In the genomic region with DNA sequence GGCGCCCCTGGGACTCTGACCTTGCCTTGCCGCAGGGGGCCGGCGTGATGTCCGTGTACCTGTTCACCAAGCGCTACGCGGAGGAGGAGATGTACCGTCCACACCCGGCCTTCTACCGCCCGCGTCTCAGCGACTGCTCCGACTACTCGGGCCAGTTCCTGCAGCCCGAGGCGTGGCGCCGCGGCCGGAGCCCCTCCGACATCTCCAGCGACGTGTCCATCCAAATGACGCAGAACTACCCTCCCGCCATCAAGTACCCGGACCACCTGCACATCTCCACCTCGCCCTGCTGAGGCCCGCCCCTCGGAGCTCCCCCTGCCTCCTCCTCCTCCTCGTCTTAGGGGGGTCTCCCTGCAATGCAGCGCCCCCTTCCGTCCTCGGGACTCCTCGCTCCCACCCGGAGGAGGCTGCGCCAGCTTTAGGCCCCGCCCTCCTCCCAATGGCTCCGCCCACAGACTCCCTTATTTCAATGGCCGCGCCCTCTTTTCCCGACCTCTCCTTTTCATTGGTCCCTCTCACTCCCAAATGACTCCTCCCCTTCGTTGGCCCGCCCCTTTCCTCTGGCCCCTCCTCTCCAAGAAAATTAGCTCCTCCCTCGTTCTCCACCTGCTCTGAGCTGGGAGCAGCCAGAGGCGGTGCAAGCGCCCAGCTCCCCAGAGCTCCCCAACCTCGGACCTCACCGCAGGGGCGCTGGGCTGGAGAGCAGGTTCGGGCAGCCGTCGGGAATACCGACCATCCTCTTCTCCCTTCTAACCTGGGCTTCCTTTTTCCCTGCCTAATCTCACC, we compare ENCODE assay signal across 1 cellular context.
A peak's percentile ranks its signal among the peaks of the same experiment; 100 is the strongest.
TF ChIP-seq lines count a peak whose summit lies in the region.

No MANE protein-coding gene starts in this region.

TF ChIP-seq in H1, 55 proteins besides CTCF, POLR2A, EP300 and RAD21:
- no peak for TF ChIP-seq KDM4A (IDR thresholded peaks at IDR 0.05; ENCODE audit: low read depth, low read length, severe bottlenecking)
- TF ChIP-seq HDAC6 (IDR thresholded peaks at IDR 0.05; ENCODE audit: low read depth, low read length) = no peak
- TF ChIP-seq SAP30 (IDR thresholded peaks at IDR 0.05; ENCODE audit: insufficient read depth, insufficient replicate concordance, low read length) = peak; percentile 67
- peak; percentile 52; the same call in 1 of the 2 replicates for TF ChIP-seq PHF8 (conservative IDR thresholded peaks at IDR 0.05; ENCODE audit: low read depth, low read length)
- TF ChIP-seq BRCA1 (IDR thresholded peaks at IDR 0.05; ENCODE audit: low read depth, low read length) = no peak
- TF ChIP-seq, protein P1, sequence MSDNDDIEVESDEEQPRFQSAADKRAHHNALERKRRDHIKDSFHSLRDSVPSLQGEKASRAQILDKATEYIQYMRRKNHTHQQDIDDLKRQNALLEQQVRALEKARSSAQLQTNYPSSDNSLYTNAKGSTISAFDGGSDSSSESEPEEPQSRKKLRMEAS (IDR thresholded peaks at IDR 0.05) = peak; percentile 55
- no peak for TF ChIP-seq RBBP5 (IDR thresholded peaks at IDR 0.05; ENCODE audit: borderline replicate concordance, low read depth, low read length)
- no peak; the same call in 1 of the 2 replicates for TF ChIP-seq CREB1 (IDR thresholded peaks at IDR 0.05)
- TF ChIP-seq BACH1 (IDR thresholded peaks at IDR 0.05; ENCODE audit: low read length) = no peak
- no peak for TF ChIP-seq SIRT6 (IDR thresholded peaks at IDR 0.05; ENCODE audit: low read length)
- TF ChIP-seq CBX8 (IDR thresholded peaks at IDR 0.05; ENCODE audit: borderline replicate concordance, low read depth, low read length) = no peak
- TF ChIP-seq CBX5 (IDR thresholded peaks at IDR 0.05; ENCODE audit: low read depth, low read length) = no peak
- TF ChIP-seq, protein P2, sequence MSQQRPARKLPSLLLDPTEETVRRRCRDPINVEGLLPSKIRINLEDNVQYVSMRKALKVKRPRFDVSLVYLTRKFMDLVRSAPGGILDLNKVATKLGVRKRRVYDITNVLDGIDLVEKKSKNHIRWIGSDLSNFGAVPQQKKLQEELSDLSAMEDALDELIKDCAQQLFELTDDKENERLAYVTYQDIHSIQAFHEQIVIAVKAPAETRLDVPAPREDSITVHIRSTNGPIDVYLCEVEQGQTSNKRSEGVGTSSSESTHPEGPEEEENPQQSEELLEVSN (IDR thresholded peaks at IDR 0.05) = 0 out of 2 replicates have a peak, but pooled peaks have one; percentile 44
- peak; percentile 90 for TF ChIP-seq POLR2AphosphoS5 (IDR thresholded peaks at IDR 0.05; ENCODE audit: low read depth, low read length)
- no peak for TF ChIP-seq MAFK (IDR thresholded peaks at IDR 0.05; ENCODE audit: low read depth, low read length)
- 0 out of 2 replicates have a peak, but pooled peaks have one; percentile 4 for TF ChIP-seq TEAD4 (IDR thresholded peaks at IDR 0.05; ENCODE audit: low read depth, low read length)
- no peak for TF ChIP-seq YY1 (IDR thresholded peaks at IDR 0.05; ENCODE audit: low read depth, low read length)
- no peak for TF ChIP-seq RFX5 (IDR thresholded peaks at IDR 0.05; ENCODE audit: borderline replicate concordance, low read depth, low read length)
- peak; percentile 85 for TF ChIP-seq TAF1 (IDR thresholded peaks at IDR 0.05; ENCODE audit: low read depth, low read length)
- TF ChIP-seq, protein P3, sequence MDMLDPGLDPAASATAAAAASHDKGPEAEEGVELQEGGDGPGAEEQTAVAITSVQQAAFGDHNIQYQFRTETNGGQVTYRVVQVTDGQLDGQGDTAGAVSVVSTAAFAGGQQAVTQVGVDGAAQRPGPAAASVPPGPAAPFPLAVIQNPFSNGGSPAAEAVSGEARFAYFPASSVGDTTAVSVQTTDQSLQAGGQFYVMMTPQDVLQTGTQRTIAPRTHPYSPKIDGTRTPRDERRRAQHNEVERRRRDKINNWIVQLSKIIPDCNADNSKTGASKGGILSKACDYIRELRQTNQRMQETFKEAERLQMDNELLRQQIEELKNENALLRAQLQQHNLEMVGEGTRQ (IDR thresholded peaks at IDR 0.05; ENCODE audit: low read length) = no peak
- TF ChIP-seq HDAC2 (IDR thresholded peaks at IDR 0.05; ENCODE audit: borderline replicate concordance in 1 of 2, low read depth in 2 of 2, low read length in 2 of 2) = no peak
- no peak for TF ChIP-seq EZH2 (IDR thresholded peaks at IDR 0.05; ENCODE audit: low read depth, low read length, severe bottlenecking)
- no peak for TF ChIP-seq CTBP2 (IDR thresholded peaks at IDR 0.05; ENCODE audit: borderline replicate concordance, insufficient read depth, insufficient read length, low read length)
- TF ChIP-seq, protein P4, sequence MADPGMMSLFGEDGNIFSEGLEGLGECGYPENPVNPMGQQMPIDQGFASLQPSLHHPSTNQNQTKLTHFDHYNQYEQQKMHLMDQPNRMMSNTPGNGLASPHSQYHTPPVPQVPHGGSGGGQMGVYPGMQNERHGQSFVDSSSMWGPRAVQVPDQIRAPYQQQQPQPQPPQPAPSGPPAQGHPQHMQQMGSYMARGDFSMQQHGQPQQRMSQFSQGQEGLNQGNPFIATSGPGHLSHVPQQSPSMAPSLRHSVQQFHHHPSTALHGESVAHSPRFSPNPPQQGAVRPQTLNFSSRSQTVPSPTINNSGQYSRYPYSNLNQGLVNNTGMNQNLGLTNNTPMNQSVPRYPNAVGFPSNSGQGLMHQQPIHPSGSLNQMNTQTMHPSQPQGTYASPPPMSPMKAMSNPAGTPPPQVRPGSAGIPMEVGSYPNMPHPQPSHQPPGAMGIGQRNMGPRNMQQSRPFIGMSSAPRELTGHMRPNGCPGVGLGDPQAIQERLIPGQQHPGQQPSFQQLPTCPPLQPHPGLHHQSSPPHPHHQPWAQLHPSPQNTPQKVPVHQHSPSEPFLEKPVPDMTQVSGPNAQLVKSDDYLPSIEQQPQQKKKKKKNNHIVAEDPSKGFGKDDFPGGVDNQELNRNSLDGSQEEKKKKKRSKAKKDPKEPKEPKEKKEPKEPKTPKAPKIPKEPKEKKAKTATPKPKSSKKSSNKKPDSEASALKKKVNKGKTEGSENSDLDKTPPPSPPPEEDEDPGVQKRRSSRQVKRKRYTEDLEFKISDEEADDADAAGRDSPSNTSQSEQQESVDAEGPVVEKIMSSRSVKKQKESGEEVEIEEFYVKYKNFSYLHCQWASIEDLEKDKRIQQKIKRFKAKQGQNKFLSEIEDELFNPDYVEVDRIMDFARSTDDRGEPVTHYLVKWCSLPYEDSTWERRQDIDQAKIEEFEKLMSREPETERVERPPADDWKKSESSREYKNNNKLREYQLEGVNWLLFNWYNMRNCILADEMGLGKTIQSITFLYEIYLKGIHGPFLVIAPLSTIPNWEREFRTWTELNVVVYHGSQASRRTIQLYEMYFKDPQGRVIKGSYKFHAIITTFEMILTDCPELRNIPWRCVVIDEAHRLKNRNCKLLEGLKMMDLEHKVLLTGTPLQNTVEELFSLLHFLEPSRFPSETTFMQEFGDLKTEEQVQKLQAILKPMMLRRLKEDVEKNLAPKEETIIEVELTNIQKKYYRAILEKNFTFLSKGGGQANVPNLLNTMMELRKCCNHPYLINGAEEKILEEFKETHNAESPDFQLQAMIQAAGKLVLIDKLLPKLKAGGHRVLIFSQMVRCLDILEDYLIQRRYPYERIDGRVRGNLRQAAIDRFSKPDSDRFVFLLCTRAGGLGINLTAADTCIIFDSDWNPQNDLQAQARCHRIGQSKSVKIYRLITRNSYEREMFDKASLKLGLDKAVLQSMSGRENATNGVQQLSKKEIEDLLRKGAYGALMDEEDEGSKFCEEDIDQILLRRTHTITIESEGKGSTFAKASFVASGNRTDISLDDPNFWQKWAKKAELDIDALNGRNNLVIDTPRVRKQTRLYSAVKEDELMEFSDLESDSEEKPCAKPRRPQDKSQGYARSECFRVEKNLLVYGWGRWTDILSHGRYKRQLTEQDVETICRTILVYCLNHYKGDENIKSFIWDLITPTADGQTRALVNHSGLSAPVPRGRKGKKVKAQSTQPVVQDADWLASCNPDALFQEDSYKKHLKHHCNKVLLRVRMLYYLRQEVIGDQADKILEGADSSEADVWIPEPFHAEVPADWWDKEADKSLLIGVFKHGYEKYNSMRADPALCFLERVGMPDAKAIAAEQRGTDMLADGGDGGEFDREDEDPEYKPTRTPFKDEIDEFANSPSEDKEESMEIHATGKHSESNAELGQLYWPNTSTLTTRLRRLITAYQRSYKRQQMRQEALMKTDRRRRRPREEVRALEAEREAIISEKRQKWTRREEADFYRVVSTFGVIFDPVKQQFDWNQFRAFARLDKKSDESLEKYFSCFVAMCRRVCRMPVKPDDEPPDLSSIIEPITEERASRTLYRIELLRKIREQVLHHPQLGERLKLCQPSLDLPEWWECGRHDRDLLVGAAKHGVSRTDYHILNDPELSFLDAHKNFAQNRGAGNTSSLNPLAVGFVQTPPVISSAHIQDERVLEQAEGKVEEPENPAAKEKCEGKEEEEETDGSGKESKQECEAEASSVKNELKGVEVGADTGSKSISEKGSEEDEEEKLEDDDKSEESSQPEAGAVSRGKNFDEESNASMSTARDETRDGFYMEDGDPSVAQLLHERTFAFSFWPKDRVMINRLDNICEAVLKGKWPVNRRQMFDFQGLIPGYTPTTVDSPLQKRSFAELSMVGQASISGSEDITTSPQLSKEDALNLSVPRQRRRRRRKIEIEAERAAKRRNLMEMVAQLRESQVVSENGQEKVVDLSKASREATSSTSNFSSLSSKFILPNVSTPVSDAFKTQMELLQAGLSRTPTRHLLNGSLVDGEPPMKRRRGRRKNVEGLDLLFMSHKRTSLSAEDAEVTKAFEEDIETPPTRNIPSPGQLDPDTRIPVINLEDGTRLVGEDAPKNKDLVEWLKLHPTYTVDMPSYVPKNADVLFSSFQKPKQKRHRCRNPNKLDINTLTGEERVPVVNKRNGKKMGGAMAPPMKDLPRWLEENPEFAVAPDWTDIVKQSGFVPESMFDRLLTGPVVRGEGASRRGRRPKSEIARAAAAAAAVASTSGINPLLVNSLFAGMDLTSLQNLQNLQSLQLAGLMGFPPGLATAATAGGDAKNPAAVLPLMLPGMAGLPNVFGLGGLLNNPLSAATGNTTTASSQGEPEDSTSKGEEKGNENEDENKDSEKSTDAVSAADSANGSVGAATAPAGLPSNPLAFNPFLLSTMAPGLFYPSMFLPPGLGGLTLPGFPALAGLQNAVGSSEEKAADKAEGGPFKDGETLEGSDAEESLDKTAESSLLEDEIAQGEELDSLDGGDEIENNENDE (IDR thresholded peaks at IDR 0.05; ENCODE audit: insufficient replicate concordance, low read length) = no peak
- TF ChIP-seq TCF12 (IDR thresholded peaks at IDR 0.05; ENCODE audit: low read depth, low read length) = no peak
- no peak for TF ChIP-seq NRF1 (IDR thresholded peaks at IDR 0.05; ENCODE audit: low read depth, low read length)
- no peak for TF ChIP-seq FOSL1 (IDR thresholded peaks at IDR 0.05; ENCODE audit: insufficient read depth, low read depth, low read length)
- peak; percentile 91 for TF ChIP-seq TAF7 (optimal IDR thresholded peaks at IDR 0.05; ENCODE audit: borderline replicate concordance, low read depth, low read length)
- TF ChIP-seq SIX5 (IDR thresholded peaks at IDR 0.05; ENCODE audit: low read depth, low read length) = no peak
- no peak for TF ChIP-seq SP2 (IDR thresholded peaks at IDR 0.05; ENCODE audit: low read length)
- no peak for TF ChIP-seq SUZ12 (IDR thresholded peaks at IDR 0.05; ENCODE audit: low read length)
- no peak for TF ChIP-seq GTF2F1 (IDR thresholded peaks at IDR 0.05; ENCODE audit: borderline replicate concordance, low read depth, low read length)
- no peak; the same call in 1 of the 2 replicates for TF ChIP-seq SP4 (IDR thresholded peaks at IDR 0.05; ENCODE audit: low read length)
- TF ChIP-seq CEBPB (IDR thresholded peaks at IDR 0.05; ENCODE audit: low read depth, low read length) = no peak
- no peak for TF ChIP-seq BCL11A (IDR thresholded peaks at IDR 0.05; ENCODE audit: low read depth in 2 of 2, low read length in 2 of 2)
- no peak for TF ChIP-seq ZNF274 (IDR thresholded peaks at IDR 0.05; ENCODE audit: borderline replicate concordance, extremely low read depth, low read length)
- no peak for TF ChIP-seq CHD1 (IDR thresholded peaks at IDR 0.05; ENCODE audit: low read depth, low read length)
- TF ChIP-seq POU5F1 (IDR thresholded peaks at IDR 0.05; ENCODE audit: low read depth, low read length) = no peak
- no peak for TF ChIP-seq GABPA (IDR thresholded peaks at IDR 0.05; ENCODE audit: borderline replicate concordance, insufficient read depth, low read length)
- TF ChIP-seq CHD2 (IDR thresholded peaks at IDR 0.05; ENCODE audit: low read length) = no peak
- peak; percentile 85 for TF ChIP-seq TBP (IDR thresholded peaks at IDR 0.05; ENCODE audit: low read depth, low read length)
- no peak for TF ChIP-seq RXRA (IDR thresholded peaks at IDR 0.05; ENCODE audit: insufficient read depth, low read depth, low read length)
- no peak for TF ChIP-seq JUN (IDR thresholded peaks at IDR 0.05; ENCODE audit: low read depth, low read length)
- TF ChIP-seq, protein P5, sequence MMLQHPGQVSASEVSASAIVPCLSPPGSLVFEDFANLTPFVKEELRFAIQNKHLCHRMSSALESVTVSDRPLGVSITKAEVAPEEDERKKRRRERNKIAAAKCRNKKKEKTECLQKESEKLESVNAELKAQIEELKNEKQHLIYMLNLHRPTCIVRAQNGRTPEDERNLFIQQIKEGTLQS (IDR thresholded peaks at IDR 0.05; ENCODE audit: insufficient read depth, low read depth, low read length) = no peak
- TF ChIP-seq ASH2L (IDR thresholded peaks at IDR 0.05; ENCODE audit: low read length) = peak; percentile 24
- TF ChIP-seq, protein P6, sequence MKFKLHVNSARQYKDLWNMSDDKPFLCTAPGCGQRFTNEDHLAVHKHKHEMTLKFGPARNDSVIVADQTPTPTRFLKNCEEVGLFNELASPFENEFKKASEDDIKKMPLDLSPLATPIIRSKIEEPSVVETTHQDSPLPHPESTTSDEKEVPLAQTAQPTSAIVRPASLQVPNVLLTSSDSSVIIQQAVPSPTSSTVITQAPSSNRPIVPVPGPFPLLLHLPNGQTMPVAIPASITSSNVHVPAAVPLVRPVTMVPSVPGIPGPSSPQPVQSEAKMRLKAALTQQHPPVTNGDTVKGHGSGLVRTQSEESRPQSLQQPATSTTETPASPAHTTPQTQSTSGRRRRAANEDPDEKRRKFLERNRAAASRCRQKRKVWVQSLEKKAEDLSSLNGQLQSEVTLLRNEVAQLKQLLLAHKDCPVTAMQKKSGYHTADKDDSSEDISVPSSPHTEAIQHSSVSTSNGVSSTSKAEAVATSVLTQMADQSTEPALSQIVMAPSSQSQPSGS (IDR thresholded peaks at IDR 0.05; ENCODE audit: low read length) = no peak
- TF ChIP-seq SP1 (IDR thresholded peaks at IDR 0.05; ENCODE audit: low read depth, low read length) = peak; percentile 76; the same call in 1 of the 2 replicates
- peak; percentile 8; the same call in 1 of the 2 replicates for TF ChIP-seq SRF (IDR thresholded peaks at IDR 0.05; ENCODE audit: low read depth, low read length)
- peak in 1 of 2 experiments; percentile 47; a peak in 1 of 4 replicates for TF ChIP-seq SIN3A (conservative IDR thresholded peaks at IDR 0.05 in 1 of 2, IDR thresholded peaks at IDR 0.05 in 1 of 2; ENCODE audit: low read depth in 1 of 2, low read length in 2 of 2)
- no peak for TF ChIP-seq EGR1 (IDR thresholded peaks at IDR 0.05; ENCODE audit: borderline replicate concordance, low read depth, low read length)
- TF ChIP-seq RNF2 (IDR thresholded peaks at IDR 0.05; ENCODE audit: borderline replicate concordance, low read depth, low read length, missing control alignments, poor library complexity, severe bottlenecking) = no peak
- no peak for TF ChIP-seq KDM5A (IDR thresholded peaks at IDR 0.05; ENCODE audit: low read length)
- no peak for TF ChIP-seq KDM1A (IDR thresholded peaks at IDR 0.05; ENCODE audit: borderline replicate concordance, low read length)
- no peak for TF ChIP-seq NANOG (IDR thresholded peaks at IDR 0.05; ENCODE audit: insufficient read depth, low read depth, low read length, poor library complexity, severe bottlenecking)
- no peak for TF ChIP-seq JUND (IDR thresholded peaks at IDR 0.05; ENCODE audit: low read length)
TF ChIP-seq in H1: peak in this region for 13.
